Comparison of ENCODE assay signal across 1 cellular context in the genomic region with DNA sequence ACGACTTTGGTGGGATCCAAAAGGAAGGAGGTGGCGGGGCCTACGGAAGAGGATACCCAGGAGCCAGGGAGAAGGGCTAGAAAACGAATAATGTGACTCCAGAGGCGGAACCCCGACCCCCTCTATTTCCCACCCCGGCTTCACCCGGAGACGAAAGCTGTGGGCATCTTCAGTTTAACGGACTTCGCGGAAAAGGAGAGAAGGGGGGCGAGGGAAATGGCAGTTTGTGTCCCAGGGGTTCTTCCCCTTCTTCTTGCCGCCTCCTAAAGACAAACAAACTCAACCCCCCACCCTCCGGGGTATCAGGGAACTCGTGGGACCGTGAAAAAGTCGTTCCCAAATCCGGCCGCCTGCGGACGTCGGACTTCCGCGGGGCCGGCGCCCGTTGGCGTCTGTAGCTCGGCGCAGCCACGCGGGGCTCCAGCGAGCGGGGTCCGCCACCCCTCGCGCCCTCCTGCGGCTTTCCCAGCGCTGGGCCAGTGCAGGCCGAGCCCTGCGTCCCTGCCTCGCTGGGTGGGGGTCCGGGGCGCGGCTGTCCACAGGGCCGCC.
TF ChIP-seq lines count a peak whose summit lies in the region.

No MANE protein-coding gene starts in this region.

TF ChIP-seq in K562, 482 proteins besides CTCF, POLR2A, EP300 and RAD21 (continued from another document):
- TF ChIP-seq, protein P1, sequence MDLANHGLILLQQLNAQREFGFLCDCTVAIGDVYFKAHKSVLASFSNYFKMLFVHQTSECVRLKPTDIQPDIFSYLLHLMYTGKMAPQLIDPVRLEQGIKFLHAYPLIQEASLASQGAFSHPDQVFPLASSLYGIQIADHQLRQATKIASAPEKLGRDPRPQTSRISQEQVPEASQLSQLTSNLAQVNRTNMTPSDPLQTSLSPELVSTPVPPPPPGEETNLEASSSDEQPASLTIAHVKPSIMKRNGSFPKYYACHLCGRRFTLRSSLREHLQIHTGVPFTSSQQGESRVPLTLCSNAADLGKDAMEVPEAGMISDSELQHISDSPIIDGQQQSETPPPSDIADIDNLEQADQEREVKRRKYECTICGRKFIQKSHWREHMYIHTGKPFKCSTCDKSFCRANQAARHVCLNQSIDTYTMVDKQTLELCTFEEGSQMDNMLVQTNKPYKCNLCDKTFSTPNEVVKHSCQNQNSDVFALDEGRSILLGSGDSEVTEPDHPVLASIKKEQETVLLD (IDR thresholded peaks at IDR 0.05) = no peak
TF ChIP-seq in K562: peak in this region for 1.
